ENCODE assay signal across 26 cellular contexts in the genomic region with DNA sequence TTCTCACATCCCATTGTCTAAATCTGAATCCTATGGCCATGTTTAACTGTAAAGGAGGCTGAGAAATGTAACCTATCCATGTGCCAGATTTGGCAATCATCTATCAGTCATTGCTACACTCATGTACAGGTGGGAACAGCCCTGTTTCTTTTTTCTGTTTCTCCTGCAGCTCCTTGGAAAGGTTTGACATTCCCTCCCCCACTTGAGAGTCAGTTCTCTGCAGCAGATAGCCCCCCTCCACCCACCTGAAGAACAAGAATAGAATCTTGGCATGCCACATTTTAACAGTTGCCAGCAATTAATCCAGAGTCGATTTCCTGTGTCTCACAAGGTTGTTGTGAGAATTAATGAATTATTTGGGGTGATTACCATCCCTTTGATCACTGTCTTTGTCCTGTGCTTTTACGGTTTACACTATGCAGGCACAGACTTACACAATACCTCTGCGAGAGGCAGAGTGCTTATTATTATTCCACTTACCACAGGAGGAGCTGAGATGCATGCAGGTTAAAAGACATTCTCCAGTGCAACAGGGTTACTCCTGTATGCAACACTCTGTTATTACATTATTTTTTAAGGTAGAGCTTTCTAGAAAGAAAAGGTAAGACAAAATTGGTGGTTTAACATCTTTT.
"Had no signal": no experiment of that assay in that cellular context is flagged by ENCODE, and none has a peak within 500 bp of the region (broad histone marks: within the 10 kb centered on the region; RNA-seq: fewer than 3 reads in every experiment).

No MANE protein-coding gene starts in this region.

- DNase-seq: islet precursor cell; left ventricle myocardium inferior; mesendoderm; naive B cell; natural killer cell; nephron progenitor cell; ovary; retina; right cardiac atrium; sigmoid colon; small intestine; spleen; stimulated activated CD4-positive, alpha-beta T cell treated with anti-CD3 and anti-CD28 coated beads, Interleukin-4, amount 100 ng/mL, for 24 hours; stimulated activated naive CD4-positive, alpha-beta T cell; tibial artery; trophoblast cell; upper lobe of right lung had no signal

- H3K27me3 ChIP-seq: hepatocyte, ovary, sigmoid colon, spleen, suprapubic skin, tibial artery, upper lobe of right lung had no signal

- H3K27me3 Mint-ChIP-seq: naive B cell; stimulated activated naive CD8-positive, alpha-beta T cell treated with anti-CD3 and anti-CD28 coated beads, Interleukin-15, Interleukin-2, amounts not matched to agents 100 ng/mL and 50 ng/mL, for 24 hours had no signal

- H3K36me3 ChIP-seq: left ventricle myocardium inferior, ovary, sigmoid colon, spleen, suprapubic skin, thoracic aorta, tibial artery, upper lobe of right lung had no signal

- ATAC-seq: natural killer cell; right cardiac atrium; stimulated activated effector memory CD8-positive, alpha-beta T cell treated with anti-CD3 and anti-CD28 coated beads, Interleukin-12 subunit alpha, Interleukin-12 subunit beta, amount 100 ng/mL, for 72 hours; upper lobe of right lung had no signal

- FAIRE-seq: small intestine, urothelium cell line had no signal

- H3K27ac ChIP-seq: hepatocyte, left ventricle myocardium inferior, ovary, sigmoid colon, spleen, suprapubic skin, thoracic aorta, tibial artery, upper lobe of right lung had no signal

- H3K79me2 ChIP-seq: hepatocyte had no signal

- H3K4me2 ChIP-seq: hepatocyte had no signal

- H2AFZ ChIP-seq: hepatocyte had no signal

- H3K9me3 Mint-ChIP-seq: natural killer cell, nephron progenitor cell had no signal

- H3K4me1 ChIP-seq: left ventricle myocardium inferior, spleen, suprapubic skin, tibial artery, upper lobe of right lung had no signal

- H3K4me3 ChIP-seq: hepatocyte, left ventricle myocardium inferior, lung, ovary, sigmoid colon, spleen, suprapubic skin, thoracic aorta, tibial artery, upper lobe of right lung had no signal

- H3K4me3 Mint-ChIP-seq: mesothelial cell of epicardium; naive B cell; natural killer cell; nephron progenitor cell; stimulated activated effector memory CD8-positive, alpha-beta T cell treated with anti-CD3 and anti-CD28 coated beads, Interleukin-12 subunit alpha, Interleukin-12 subunit beta, amount 100 ng/mL, for 72 hours; stimulated activated naive CD8-positive, alpha-beta T cell treated with anti-CD3 and anti-CD28 coated beads, Interleukin-15, Interleukin-2, amounts not matched to agents 100 ng/mL and 50 ng/mL, for 24 hours had no signal

- H3K4me1 Mint-ChIP-seq: naive B cell; natural killer cell; stimulated activated effector memory CD8-positive, alpha-beta T cell treated with anti-CD3 and anti-CD28 coated beads, Interleukin-12 subunit alpha, Interleukin-12 subunit beta, amount 100 ng/mL, for 72 hours had no signal

- H3K36me3 Mint-ChIP-seq: naive B cell; natural killer cell; stimulated activated effector memory CD8-positive, alpha-beta T cell treated with anti-CD3 and anti-CD28 coated beads, Interleukin-12 subunit alpha, Interleukin-12 subunit beta, amount 100 ng/mL, for 72 hours had no signal

- H3K27ac Mint-ChIP-seq: mesothelial cell of epicardium; naive B cell; natural killer cell; nephron progenitor cell; progenitor cell of endocrine pancreas; stimulated activated effector memory CD8-positive, alpha-beta T cell treated with anti-CD3 and anti-CD28 coated beads, Interleukin-12 subunit alpha, Interleukin-12 subunit beta, amount 100 ng/mL, for 72 hours; stimulated activated naive CD8-positive, alpha-beta T cell treated with anti-CD3 and anti-CD28 coated beads, Interleukin-15, Interleukin-2, amounts not matched to agents 100 ng/mL and 50 ng/mL, for 24 hours had no signal

- H3K9me3 ChIP-seq: left ventricle myocardium inferior, ovary, sigmoid colon, suprapubic skin, thoracic aorta, tibial artery, upper lobe of right lung had no signal
